Comparison of ENCODE assay signal across 22 cellular contexts in the genomic region with DNA sequence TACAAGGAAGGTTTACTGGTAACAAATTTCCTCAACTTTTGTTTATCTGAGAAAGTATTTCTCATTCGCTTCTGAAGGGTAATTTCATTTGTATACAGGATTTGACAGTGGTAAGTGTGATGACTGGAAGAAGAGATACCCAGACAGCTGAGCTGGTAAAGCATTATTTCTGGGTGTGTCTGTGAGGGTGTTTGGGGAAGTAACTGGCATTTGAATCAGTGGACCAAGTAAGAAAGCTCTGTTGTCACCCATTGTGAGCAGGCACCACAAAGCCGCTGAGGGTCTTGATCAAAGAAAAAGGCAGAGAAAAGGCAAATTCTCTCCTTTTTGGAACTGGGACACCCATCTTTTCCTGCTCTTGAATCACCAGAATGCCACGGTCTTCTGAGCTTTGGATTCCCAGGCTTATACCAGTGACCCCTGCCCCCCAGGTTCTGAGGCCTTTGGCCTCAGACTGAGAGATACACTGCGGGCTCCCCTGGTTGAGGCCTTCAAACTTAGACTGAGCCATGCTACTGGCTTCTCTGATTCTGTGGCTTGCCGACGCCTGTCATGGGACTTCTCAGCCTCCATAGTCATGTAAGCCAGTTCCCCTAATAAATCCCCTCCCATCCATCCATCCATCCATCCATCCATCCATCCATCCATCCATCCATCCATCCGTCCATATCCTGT. TPM values are rescaled to one million over a fixed set of nuclear protein-coding genes. Genes with fewer than 3 reads are reported as not detected.
"Had no signal": no experiment of that assay in that cellular context is flagged by ENCODE, and none has a peak within 500 bp of the region (broad histone marks: within the 10 kb centered on the region; RNA-seq: fewer than 3 reads in every experiment).

No MANE protein-coding gene starts in this region.

- ATAC-seq: foreskin keratinocyte, gastroesophageal sphincter, heart right ventricle, left cardiac atrium, left lung, left ventricle myocardium superior, lower lobe of right lung, mucosa of descending colon had no signal

- H3K4me1 ChIP-seq: esophagus muscularis mucosa, foreskin keratinocyte, gastroesophageal sphincter, lower lobe of right lung had no signal

- H3K27ac Mint-ChIP-seq: mesothelial cell of epicardium had no signal

- H3K4me3 ChIP-seq: coronary artery, dorsolateral prefrontal cortex, esophagus muscularis mucosa, gastroesophageal sphincter, heart right ventricle, left lung, lower lobe of right lung, mucosa of descending colon had no signal

- H3K36me3 ChIP-seq: left lung had no signal

- DNase-seq: dermis blood vessel endothelial cell; dorsolateral prefrontal cortex; effector CD4-positive, alpha-beta T cell; effector memory CD4-positive, alpha-beta T cell; foreskin keratinocyte; glutamatergic neuron; head of caudate nucleus; heart right ventricle; hippocampal formation; left cardiac atrium; left lung; left ventricle myocardium superior; lower lobe of right lung; mesenchymal stem cell; mucosa of descending colon had no signal

- H3K27ac ChIP-seq: coronary artery, dorsolateral prefrontal cortex, esophagus muscularis mucosa, foreskin keratinocyte, gastroesophageal sphincter, heart right ventricle, left lung, lower lobe of right lung had no signal

- H3K4me1 Mint-ChIP-seq: mesothelial cell of epicardium had no signal

- H3K27me3 ChIP-seq: dorsolateral prefrontal cortex, esophagus muscularis mucosa, foreskin keratinocyte, gastroesophageal sphincter, heart right ventricle, left lung had no signal

- H3K9me3 ChIP-seq: esophagus muscularis mucosa, gastroesophageal sphincter, lower lobe of right lung, mucosa of descending colon had no signal

- H3K4me3 Mint-ChIP-seq: mesothelial cell of epicardium had no signal

RNA-seq across cellular contexts. Expression of a gene that starts 10.5 kb away (rescaled TPM):
- total RNA-seq: epithelial cell of proximal tubule, kidney epithelial cell, left cardiac atrium, left ventricle myocardium superior, myocyte had no signal
